7 cellular contexts compared by ENCODE assay signal in the genomic region with DNA sequence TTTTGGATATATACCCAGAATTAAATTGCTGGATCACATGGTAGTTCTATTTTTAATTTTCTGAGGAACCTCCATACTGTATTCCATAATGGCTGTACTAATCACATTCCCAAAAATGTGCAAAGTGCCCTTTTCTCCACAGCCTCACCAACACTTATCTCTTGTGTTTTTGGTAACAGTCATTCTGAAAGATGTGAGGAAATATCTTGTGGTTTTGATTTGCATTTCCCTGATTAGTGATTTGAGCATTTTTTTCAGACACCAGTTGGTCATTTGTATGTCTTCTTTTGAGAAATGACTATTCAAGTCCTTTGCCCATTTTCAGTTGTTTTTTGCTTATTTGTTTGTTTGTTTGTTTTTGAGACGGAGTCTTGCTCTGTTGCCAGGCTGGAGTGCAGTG.
DNase-seq lines count a peak whose midpoint lies in the region; ATAC-seq and TF ChIP-seq lines count a peak whose summit lies in the region.
"Not testable (repeated sequence)": the region's sequence is repeated elsewhere in the genome, so short reads cannot be mapped to it uniquely, and the experiment has no call there.

No MANE protein-coding gene starts in this region.

- ATAC-seq in GM19351 (IDR thresholded peaks at IDR 0.05; ENCODE audit: unreplicated experiment): peak; percentile 66
- peak; percentile 53 for ATAC-seq in HG02973 (IDR thresholded peaks at IDR 0.05; ENCODE audit: unreplicated experiment)
- peak; percentile 43 for ATAC-seq in activated naive CD8-positive, alpha-beta T cell treated with anti-CD3 and anti-CD28 coated beads, Interleukin-2, amount 50 U/mL, for 24 hours
- peak; percentile 56 for ATAC-seq in stimulated activated effector memory CD8-positive, alpha-beta T cell treated with anti-CD3 and anti-CD28 coated beads, Interleukin-12 subunit alpha, Interleukin-12 subunit beta, amount 100 ng/mL, for 72 hours

- 0 out of 2 replicates have a peak overlapping the region, but pooled peaks have one; percentile 13 for H3K4me2 ChIP-seq in DOHH2 (ENCODE audit: low read length)
- H3K4me2 ChIP-seq in MM.1S (ENCODE audit: low read depth, low read length): not testable (repeated sequence)

- not testable (repeated sequence) for H3K27ac ChIP-seq in DOHH2 (ENCODE audit: low read depth, low read length); MM.1S (ENCODE audit: low read length)

- H3K79me2 ChIP-seq in DOHH2 (ENCODE audit: control insufficient read depth, low read length); MM.1S (ENCODE audit: low read length): not testable (repeated sequence)

- not testable (repeated sequence) for H3K4me3 ChIP-seq in DOHH2 (ENCODE audit: low read length); MM.1S (ENCODE audit: low read length)

- not testable (repeated sequence) for TF ChIP-seq CTCF in DOHH2 (IDR thresholded peaks at IDR 0.05; ENCODE audit: low read depth, low read length, poor library complexity, severe bottlenecking); MM.1S (IDR thresholded peaks at IDR 0.05; ENCODE audit: low read length)

- H4K20me1 ChIP-seq in DOHH2 (ENCODE audit: control insufficient read depth, insufficient read depth, low read depth, low read length); MM.1S (ENCODE audit: insufficient read depth, low read length): not testable (repeated sequence)

- H3K4me1 ChIP-seq in DOHH2 (ENCODE audit: control insufficient read depth, low read length): not testable (repeated sequence)
- peaks cover 31% of the 10 kb centered on the region for H3K4me1 ChIP-seq in MM.1S (ENCODE audit: low read length)

- H3F3A ChIP-seq in DOHH2 (ENCODE audit: control insufficient read depth, insufficient read depth): not testable (repeated sequence)
- peaks cover 23% of the 10 kb centered on the region for H3F3A ChIP-seq in MM.1S (ENCODE audit: insufficient read depth, low read length)

- H3K27me3 ChIP-seq in DOHH2 (ENCODE audit: control insufficient read depth, low read length): peaks cover 13% of the 10 kb centered on the region; the same call in 1 of the 2 replicates
- not testable (repeated sequence) for H3K27me3 ChIP-seq in MM.1S (replicated peaks; ENCODE audit: insufficient read depth, low read length)

- not testable (repeated sequence) for H3K9ac ChIP-seq in MM.1S (ENCODE audit: low read length)

- not testable (repeated sequence) for H3K9me3 ChIP-seq in DOHH2 (ENCODE audit: control insufficient read depth, insufficient read depth, low read length); MM.1S (replicated peaks; ENCODE audit: insufficient read depth, low read length)

- H3K9me3 Mint-ChIP-seq in activated naive CD8-positive, alpha-beta T cell treated with anti-CD3 and anti-CD28 coated beads, Interleukin-2, amount 50 U/mL, for 24 hours: peaks cover 15% of the 10 kb centered on the region
- H3K9me3 Mint-ChIP-seq in stimulated activated effector memory CD8-positive, alpha-beta T cell treated with anti-CD3 and anti-CD28 coated beads, Interleukin-12 subunit alpha, Interleukin-12 subunit beta, amount 100 ng/mL, for 72 hours: not testable (repeated sequence)

- H3K9me2 ChIP-seq in DOHH2 (replicated peaks; ENCODE audit: control insufficient read depth, low read length); MM.1S (replicated peaks; ENCODE audit: insufficient read depth, low read length): not testable (repeated sequence)

- H3K4me1 Mint-ChIP-seq in activated naive CD8-positive, alpha-beta T cell treated with anti-CD3 and anti-CD28 coated beads, Interleukin-2, amount 50 U/mL, for 24 hours: peaks cover 11% of the 10 kb centered on the region
- H3K4me1 Mint-ChIP-seq in stimulated activated effector memory CD8-positive, alpha-beta T cell treated with anti-CD3 and anti-CD28 coated beads, Interleukin-12 subunit alpha, Interleukin-12 subunit beta, amount 100 ng/mL, for 72 hours: not testable (repeated sequence)

- H3K4me3 Mint-ChIP-seq in activated naive CD8-positive, alpha-beta T cell treated with anti-CD3 and anti-CD28 coated beads, Interleukin-2, amount 50 U/mL, for 24 hours; stimulated activated effector memory CD8-positive, alpha-beta T cell treated with anti-CD3 and anti-CD28 coated beads, Interleukin-12 subunit alpha, Interleukin-12 subunit beta, amount 100 ng/mL, for 72 hours: not testable (repeated sequence)

- not testable (repeated sequence) for H3K36me3 Mint-ChIP-seq in activated naive CD8-positive, alpha-beta T cell treated with anti-CD3 and anti-CD28 coated beads, Interleukin-2, amount 50 U/mL, for 24 hours (ENCODE audit: low read depth); stimulated activated effector memory CD8-positive, alpha-beta T cell treated with anti-CD3 and anti-CD28 coated beads, Interleukin-12 subunit alpha, Interleukin-12 subunit beta, amount 100 ng/mL, for 72 hours

- not testable (repeated sequence) for H3K36me3 ChIP-seq in DOHH2 (ENCODE audit: control insufficient read depth, low read length); MM.1S (replicated peaks; ENCODE audit: insufficient read depth, low read length)

- not testable (repeated sequence) for H3K27me3 Mint-ChIP-seq in activated naive CD8-positive, alpha-beta T cell treated with anti-CD3 and anti-CD28 coated beads, Interleukin-2, amount 50 U/mL, for 24 hours

- peak overlapping the region; percentile 41 for H3K27ac Mint-ChIP-seq in activated naive CD8-positive, alpha-beta T cell treated with anti-CD3 and anti-CD28 coated beads, Interleukin-2, amount 50 U/mL, for 24 hours
- H3K27ac Mint-ChIP-seq in stimulated activated effector memory CD8-positive, alpha-beta T cell treated with anti-CD3 and anti-CD28 coated beads, Interleukin-12 subunit alpha, Interleukin-12 subunit beta, amount 100 ng/mL, for 72 hours: not testable (repeated sequence)

- H2AFZ ChIP-seq in MM.1S (ENCODE audit: low read length): not testable (repeated sequence)

- DNase-seq in MM.1S (peak; percentile 30), OCI-M1 (lab: John Stamatoyannopoulos, UW) (peak; percentile 17)
- not testable (repeated sequence) for DNase-seq in activated naive CD8-positive, alpha-beta T cell treated with anti-CD3 and anti-CD28 coated beads, Interleukin-2, amount 50 U/mL, for 24 hours; stimulated activated effector memory CD8-positive, alpha-beta T cell treated with anti-CD3 and anti-CD28 coated beads, Interleukin-12 subunit alpha, Interleukin-12 subunit beta, amount 100 ng/mL, for 72 hours (ENCODE audit: low spot score in 2 of 2)
